18 cellular contexts compared by ENCODE assay signal in genomic region chr1:112708489-112708888, GRCh38. TPM values are rescaled to one million over a fixed set of nuclear protein-coding genes. Genes with fewer than 3 reads are reported as not detected.
DNase-seq lines count a peak whose midpoint lies in the region; ATAC-seq, FAIRE-seq and TF ChIP-seq lines count a peak whose summit lies in the region.
"Had no signal": no experiment of that assay in that cellular context is flagged by ENCODE, and none has a peak within 500 bp of the region (broad histone marks: within the 10 kb centered on the region; RNA-seq: fewer than 3 reads in every experiment).

No MANE protein-coding gene starts in this region.

- peak overlapping the region; percentile 88 for H3K4me3 Mint-ChIP-seq in T-helper 1 cell treated with Interleukin-12 subunit alpha and Interleukin-12 subunit beta and Interleukin-4 antibody, amounts not matched to agents 30 μg/mL and 1 μg/mL, for 36 hours
- H3K4me3 Mint-ChIP-seq in CD4-positive, CD25-positive, alpha-beta regulatory T cell = peak overlapping the region; percentile 12 to 94 (median 86)
- H3K4me3 Mint-ChIP-seq in neural progenitor cell = peak overlapping the region; percentile 83

- FAIRE-seq in K562 (lab: Jason Lieb, UNC) = no peak
- FAIRE-seq: GM12878, H1 had no signal

- no peak overlapping the region for H3K4me3 ChIP-seq in CD4-positive, CD25-positive, alpha-beta regulatory T cell (ENCODE audit: low read depth, low read length)
- H3K4me3 ChIP-seq in K562 (no peak overlapping the region), neural progenitor cell (no peak overlapping the region)
- H3K4me3 ChIP-seq: GM12878 had no signal

- intact Hi-C loops in K562 (cut with micrococcal nuclease) = loop anchor here (10.0 kb wide), 1 partner anchor 244 kb away; no protein-coding TSS in a partner anchor

- no peaks in the 10 kb centered on the region for H3K9me1 ChIP-seq in K562 (ENCODE audit: control insufficient read depth, insufficient read depth, low read length)

- POLR2A ChIA-PET in K562 (lab: Yijun Ruan, JAX) = interaction anchor here (0.6 to 2.4 kb wide), 6 partner anchors 9 to 737 kb away, joined by 3 to 15 read pairs (median 4); partner anchors contain the start of genes LRIG2 and ST7L

- no peak for TF ChIP-seq POLR2A in K562 (conservative IDR thresholded peaks at IDR 0.05)

- H4K20me1 ChIP-seq in K562 (replicated peaks; ENCODE audit: control insufficient read depth, insufficient read depth, low read length) = no peaks in the 10 kb centered on the region
- H4K20me1 ChIP-seq in neural progenitor cell (ENCODE audit: low read depth) = peaks cover 22% of the 10 kb centered on the region

- H3K36me3 ChIP-seq in CD4-positive, CD25-positive, alpha-beta regulatory T cell (ENCODE audit: control insufficient read depth, insufficient read depth, low read length) = no peaks in the 10 kb centered on the region
- H3K36me3 ChIP-seq in K562 (ENCODE audit: control insufficient read depth, insufficient read depth, low read length) (peaks cover 13% of the 10 kb centered on the region; the same call in 2 of the 3 replicates), neural progenitor cell (no peaks in the 10 kb centered on the region)
- H3K36me3 ChIP-seq: BLaER1 had no signal

- no peaks in the 10 kb centered on the region for H3K27me3 ChIP-seq in CD4-positive, CD25-positive, alpha-beta regulatory T cell (ENCODE audit: control insufficient read depth, insufficient read depth, low read length)
- no peaks in the 10 kb centered on the region for H3K27me3 ChIP-seq in K562 (ENCODE audit: control insufficient read depth in 2 of 2, insufficient read depth in 2 of 2, low read length in 2 of 2)
- H3K27me3 ChIP-seq in neural progenitor cell = peaks cover 52% of the 10 kb centered on the region

- DNase-seq in T-helper 1 cell = no peak
- DNase-seq in CD4-positive, CD25-positive, alpha-beta regulatory T cell = no peak
- DNase-seq in K562 (ENCODE audit: extremely low read depth in 1 of 4, low spot score in 3 of 4) = peak in 2 of 4 experiments; percentile 32 to 47
- DNase-seq in neural progenitor cell (ENCODE audit: low spot score) = no peak
- DNase-seq in Kasumi-1 (lab: John Stamatoyannopoulos, UW) = no peak
- DNase-seq in NCI-H2196 treated with DMSO at 0.1 percent for 48 hours (lab: John Stamatoyannopoulos, UW; ENCODE audit: unreplicated experiment) = no peak
- DNase-seq in GM13976 (ENCODE audit: low spot score) = no peak
- DNase-seq: DND-41, GDM1, KBM-7, NCI-H1092, NCI-H2081 treated with DMSO at 0.1 percent for 48 hours, NCI-H510A treated with DMSO at 0.1 percent for 48 hours had no signal

- H3K9me3 ChIP-seq in CD4-positive, CD25-positive, alpha-beta regulatory T cell (ENCODE audit: control insufficient read depth in 2 of 2, low read length in 2 of 2) = no peaks in the 10 kb centered on the region
- H3K9me3 ChIP-seq in K562 (replicated peaks; ENCODE audit: control insufficient read depth, insufficient read depth, low read depth, low read length) (no peaks in the 10 kb centered on the region), neural progenitor cell (ENCODE audit: low read depth) (no peaks in the 10 kb centered on the region)
- H3K9me3 ChIP-seq: BLaER1 had no signal

- H3F3A ChIP-seq in neural progenitor cell (ENCODE audit: low read depth) = peaks cover 16% of the 10 kb centered on the region

- 47% methylated on average over 3 of the region's 3 CpGs for WGBS in K562 (ENCODE audit: insufficient coverage, low coverage, missing lambda C conversion rate)

- H3K27ac ChIP-seq in CD4-positive, CD25-positive, alpha-beta regulatory T cell (ENCODE audit: insufficient read depth, low read length, poor library complexity, severe bottlenecking) = no peak overlapping the region
- H3K27ac ChIP-seq in K562 (ENCODE audit: extremely low read depth, low read depth, low read length) = no peak overlapping the region
- no peak overlapping the region for H3K27ac ChIP-seq in neural progenitor cell
- H3K27ac ChIP-seq: 22Rv1, BLaER1 had no signal

- H3K9me3 Mint-ChIP-seq in T-helper 1 cell treated with Interleukin-12 subunit alpha and Interleukin-12 subunit beta and Interleukin-4 antibody, amounts not matched to agents 30 μg/mL and 1 μg/mL, for 36 hours = no peaks in the 10 kb centered on the region
- peaks cover 0 to 2% (median 0%) of the 10 kb centered on the region in 7 donors for H3K9me3 Mint-ChIP-seq in CD4-positive, CD25-positive, alpha-beta regulatory T cell
- H3K9me3 Mint-ChIP-seq in neural progenitor cell = no peaks in the 10 kb centered on the region

- H3K27ac Mint-ChIP-seq in T-helper 1 cell treated with Interleukin-12 subunit alpha and Interleukin-12 subunit beta and Interleukin-4 antibody, amounts not matched to agents 30 μg/mL and 1 μg/mL, for 36 hours = no peak overlapping the region
- no peak overlapping the region for H3K27ac Mint-ChIP-seq in CD4-positive, CD25-positive, alpha-beta regulatory T cell
- H3K27ac Mint-ChIP-seq in neural progenitor cell = no peak overlapping the region

- H3K27me3 Mint-ChIP-seq in T-helper 1 cell treated with Interleukin-12 subunit alpha and Interleukin-12 subunit beta and Interleukin-4 antibody, amounts not matched to agents 30 μg/mL and 1 μg/mL, for 36 hours (ENCODE audit: low read depth) = peaks cover 46% of the 10 kb centered on the region
- H3K27me3 Mint-ChIP-seq in CD4-positive, CD25-positive, alpha-beta regulatory T cell = peaks cover 30% of the 10 kb centered on the region
- H3K27me3 Mint-ChIP-seq in neural progenitor cell (ENCODE audit: insufficient read depth, low read depth) = peaks cover 23% of the 10 kb centered on the region

- TF ChIP-seq RAD21 in K562 (CRISPR knock-in tag; conservative IDR thresholded peaks at IDR 0.05 in 1 of 2, IDR thresholded peaks at IDR 0.05 in 1 of 2) = no peak

- peaks cover 30% of the 10 kb centered on the region for H3K4me1 ChIP-seq in CD4-positive, CD25-positive, alpha-beta regulatory T cell (ENCODE audit: control insufficient read depth, insufficient read depth, low read length, poor library complexity, severe bottlenecking)
- H3K4me1 ChIP-seq in K562 (replicated peaks in 1 of 2; ENCODE audit: control insufficient read depth in 2 of 2, insufficient read depth in 2 of 2, low read length in 2 of 2) = peaks cover 34 to 36% of the 10 kb centered on the region in 2 experiments
- peaks cover 33% of the 10 kb centered on the region for H3K4me1 ChIP-seq in neural progenitor cell

- TF ChIP-seq CTCF in K562 (IDR thresholded peaks at IDR 0.05 in 2 of 3, conservative IDR thresholded peaks at IDR 0.05 in 1 of 3; ENCODE audit: insufficient read depth in 2 of 3, low read depth in 1 of 3, low read length in 3 of 3) = no peak
- no peak for TF ChIP-seq CTCF in neural progenitor cell (IDR thresholded peaks at IDR 0.05)
- no peak for TF ChIP-seq CTCF in GM13976 (IDR thresholded peaks at IDR 0.05; ENCODE audit: borderline replicate concordance, control extremely low read depth, extremely low read depth, insufficient read depth, missing control alignments)

- H3K79me2 ChIP-seq in K562 (ENCODE audit: control insufficient read depth, insufficient read depth, low read length) = peaks cover 35% of the 10 kb centered on the region
- H3K79me2 ChIP-seq in neural progenitor cell (ENCODE audit: low read depth) = no peaks in the 10 kb centered on the region

- H3K36me3 Mint-ChIP-seq in T-helper 1 cell treated with Interleukin-12 subunit alpha and Interleukin-12 subunit beta and Interleukin-4 antibody, amounts not matched to agents 30 μg/mL and 1 μg/mL, for 36 hours (ENCODE audit: low read depth) = no peaks in the 10 kb centered on the region
- H3K36me3 Mint-ChIP-seq in CD4-positive, CD25-positive, alpha-beta regulatory T cell = no peaks in the 10 kb centered on the region
- H3K36me3 Mint-ChIP-seq in neural progenitor cell = peaks cover 4% of the 10 kb centered on the region

- no peak for TF ChIP-seq EP300 in K562 (IDR thresholded peaks at IDR 0.05; ENCODE audit: low read length)

- H3K4me2 ChIP-seq in K562 (ENCODE audit: insufficient read depth, low read length) = no peak overlapping the region
- no peak overlapping the region for H3K4me2 ChIP-seq in neural progenitor cell

- no peak for ATAC-seq in CD4-positive, CD25-positive, alpha-beta regulatory T cell (ENCODE audit: low read depth in 2 of 2)
- ATAC-seq in K562 = no peak
- ATAC-seq: GM12878 had no signal

- H3K9ac ChIP-seq in K562 (ENCODE audit: insufficient read depth in 1 of 2, low read depth in 2 of 2, low read length in 2 of 2) = no peak overlapping the region
- H3K9ac ChIP-seq in neural progenitor cell = no peak overlapping the region

- peaks cover 29% of the 10 kb centered on the region for H3K4me1 Mint-ChIP-seq in T-helper 1 cell treated with Interleukin-12 subunit alpha and Interleukin-12 subunit beta and Interleukin-4 antibody, amounts not matched to agents 30 μg/mL and 1 μg/mL, for 36 hours (ENCODE audit: low read depth)
- peaks cover 5 to 30% (median 20%) of the 10 kb centered on the region in 4 donors for H3K4me1 Mint-ChIP-seq in CD4-positive, CD25-positive, alpha-beta regulatory T cell
- H3K4me1 Mint-ChIP-seq in neural progenitor cell = peaks cover 42% of the 10 kb centered on the region

- H2AFZ ChIP-seq in K562 (ENCODE audit: low read depth, low read length) (no peak overlapping the region), neural progenitor cell (replicated peaks) (no peak overlapping the region)

- no TSS peak for BruUV-seq in K562 (replicated peaks; lab: Mats Ljungman, UMichigan)

- CTCF ChIA-PET in K562 (lab: Yijun Ruan, JAX; ENCODE audit: low intra/inter-chr PET ratio) = interaction anchor here (3.2 kb wide), 1 partner anchor 318 kb away, joined by 21 read pairs; no protein-coding TSS in a partner anchor

- in situ Hi-C loops in K562 (cut with MboI) (loop anchor here (5.0 kb wide), 3 partner anchors 91 to 316 kb away; partner anchors contain the start of genes CAPZA1 and ST7L), GM13976 (cut with MboI; ENCODE audit: low sequenced_read_pairs, unreplicated experiment) (loop anchor here (5.0 to 25.0 kb wide), 4 partner anchors 91 to 329 kb away; partner anchors contain the start of genes CAPZA1, ST7L and WNT2B)

RNA-seq across cellular contexts. Expression of gene RHOC, which starts 1.6 kb away (rescaled TPM):
- total RNA-seq in CD4-positive, CD25-positive, alpha-beta regulatory T cell = 17.4 TPM
- 10 to 100 TPM; 20.1 to 34.1 (median 28.9) TPM for polyA plus RNA-seq in CD4-positive, CD25-positive, alpha-beta regulatory T cell
- total RNA-seq in K562 (2011; cell fraction: chromatin; rRNA removed; ENCODE audit: low replicate concordance) = 107 and 260 TPM in 2 replicates
- total RNA-seq in K562 (2011; cell fraction: nucleolus; rRNA removed) = 237 and 244 TPM in 2 replicates
- 195 and 210 TPM in 2 replicates for total RNA-seq in K562 (2011; cell fraction: nucleoplasm; rRNA removed)
- total RNA-seq in K562 (2014; rRNA removed) = 275 and 287 TPM in 2 replicates
- total RNA-seq in K562 (2014; rRNA removed; fragmentation: Illumina TruSeq; extraction: Trizol) = 131 and 169 TPM in 2 replicates
- 200 and 204 TPM in 2 replicates for total RNA-seq in K562 (2015; rRNA removed; fragmentation: Illumina TruSeq; extraction: Trizol)
- 186 and 203 TPM in 2 replicates for total RNA-seq in K562 (2021)
- 364 and 370 TPM in 2 replicates for polyA plus RNA-seq in K562 (2011; rRNA removed)
- 478 and 580 TPM in 2 replicates for polyA plus RNA-seq in K562 (2011; cell fraction: cytosol; rRNA removed)
- 338 and 429 TPM in 2 replicates for polyA plus RNA-seq in K562 (2011; cell fraction: nucleus; rRNA removed)
- 332 and 339 TPM in 2 replicates for polyA plus RNA-seq in K562 (2012)
- polyA plus RNA-seq in K562 (2014; fragmentation: Illumina TruSeq; extraction: Trizol) = 336 and 344 TPM in 2 replicates
- polyA plus RNA-seq in K562 (2014; fragmentation: Nextera tagmentation; extraction: Ambion mirVana) = 10 to 100 TPM; 35.2 to 82.7 TPM
- polyA plus RNA-seq in K562 (2014; rRNA removed) = 248 and 267 TPM in 2 replicates
- polyA minus RNA-seq in K562 (2011; rRNA and poly(A)+ RNA removed) = 273 and 333 TPM in 2 replicates
- 125 and 156 TPM in 2 replicates for polyA minus RNA-seq in K562 (2011; cell fraction: cytosol; rRNA and poly(A)+ RNA removed)
- 103 and 138 TPM in 2 replicates for polyA minus RNA-seq in K562 (2011; cell fraction: nucleus; rRNA and poly(A)+ RNA removed)
- total RNA-seq in neural progenitor cell (ENCODE audit: low replicate concordance) = 36.3 and 41.8 TPM in 2 replicates

RNA-seq across cellular contexts. Expression of gene PPM1J, which starts 6.6 kb away (rescaled TPM):
- total RNA-seq in CD4-positive, CD25-positive, alpha-beta regulatory T cell = not detected
- polyA plus RNA-seq in CD4-positive, CD25-positive, alpha-beta regulatory T cell = not detected
- total RNA-seq in K562 (2011; cell fraction: chromatin; rRNA removed; ENCODE audit: low replicate concordance) = 6.3 and 17.9 TPM in 2 replicates
- 12.8 and 15.3 TPM in 2 replicates for total RNA-seq in K562 (2011; cell fraction: nucleolus; rRNA removed)
- 9.6 and 9.9 TPM in 2 replicates for total RNA-seq in K562 (2011; cell fraction: nucleoplasm; rRNA removed)
- total RNA-seq in K562 (2014; rRNA removed) (6.0 and 6.5 TPM in 2 replicates), K562 (2014; rRNA removed; fragmentation: Illumina TruSeq; extraction: Trizol) (1.2 and 1.3 TPM in 2 replicates), K562 (2015; rRNA removed; fragmentation: Illumina TruSeq; extraction: Trizol) (0.98 and 1.1 TPM in 2 replicates), K562 (2021) (5.1 and 7.1 TPM in 2 replicates), neural progenitor cell (ENCODE audit: low replicate concordance) (1.8 and 2.7 TPM in 2 replicates)
- polyA plus RNA-seq in K562 (2011; rRNA removed) (10.5 and 18.4 TPM in 2 replicates), K562 (2014; fragmentation: Illumina TruSeq; extraction: Trizol) (4.2 and 5.0 TPM in 2 replicates), K562 (2014; fragmentation: Nextera tagmentation; extraction: Ambion mirVana) (under 1 TPM; 0.25 to 0.31 TPM), K562 (2014; rRNA removed) (8.2 and 8.5 TPM in 2 replicates)
- 20.6 and 20.7 TPM in 2 replicates for polyA plus RNA-seq in K562 (2011; cell fraction: cytosol; rRNA removed)
- polyA plus RNA-seq in K562 (2011; cell fraction: nucleus; rRNA removed) = 80.5 and 82.8 TPM in 2 replicates
- 3.0 and 3.4 TPM in 2 replicates for polyA plus RNA-seq in K562 (2012)
- 2.1 and 3.8 TPM in 2 replicates for polyA minus RNA-seq in K562 (2011; rRNA and poly(A)+ RNA removed)
- 3.0 and 6.5 TPM in 2 replicates for polyA minus RNA-seq in K562 (2011; cell fraction: cytosol; rRNA and poly(A)+ RNA removed)
- polyA minus RNA-seq in K562 (2011; cell fraction: nucleus; rRNA and poly(A)+ RNA removed) = 7.4 and 9.1 TPM in 2 replicates

RNA-seq across cellular contexts. Expression of gene MOV10, which starts 34.0 kb away (rescaled TPM):
- 94.2 TPM for total RNA-seq in CD4-positive, CD25-positive, alpha-beta regulatory T cell
- polyA plus RNA-seq in CD4-positive, CD25-positive, alpha-beta regulatory T cell = 10 to 100 TPM; 26.1 to 29.8 (median 28.3) TPM
- 194 and 432 TPM in 2 replicates for total RNA-seq in K562 (2011; cell fraction: chromatin; rRNA removed; ENCODE audit: low replicate concordance)
- 231 and 262 TPM in 2 replicates for total RNA-seq in K562 (2011; cell fraction: nucleolus; rRNA removed)
- 196 and 201 TPM in 2 replicates for total RNA-seq in K562 (2011; cell fraction: nucleoplasm; rRNA removed)
- total RNA-seq in K562 (2014; rRNA removed) (46.5 and 75.8 TPM in 2 replicates), K562 (2014; rRNA removed; fragmentation: Illumina TruSeq; extraction: Trizol) (32.1 and 46.8 TPM in 2 replicates), K562 (2015; rRNA removed; fragmentation: Illumina TruSeq; extraction: Trizol) (49.5 and 50.8 TPM in 2 replicates), K562 (2021) (93.9 and 101 TPM in 2 replicates), neural progenitor cell (ENCODE audit: low replicate concordance) (47.5 and 92.2 TPM in 2 replicates)
- polyA plus RNA-seq in K562 (2011; rRNA removed) (50.2 and 86.0 TPM in 2 replicates), K562 (2014; fragmentation: Illumina TruSeq; extraction: Trizol) (101 and 105 TPM in 2 replicates), K562 (2014; fragmentation: Nextera tagmentation; extraction: Ambion mirVana) (10 to 100 TPM; 16.7 to 39.6 TPM), K562 (2014; rRNA removed) (72.0 and 92.8 TPM in 2 replicates)
- 55.2 and 72.8 TPM in 2 replicates for polyA plus RNA-seq in K562 (2011; cell fraction: cytosol; rRNA removed)
- 327 and 544 TPM in 2 replicates for polyA plus RNA-seq in K562 (2011; cell fraction: nucleus; rRNA removed)
- polyA plus RNA-seq in K562 (2012) = 78.3 and 153 TPM in 2 replicates
- 34.4 and 47.1 TPM in 2 replicates for polyA minus RNA-seq in K562 (2011; rRNA and poly(A)+ RNA removed)
- 65.8 and 66.5 TPM in 2 replicates for polyA minus RNA-seq in K562 (2011; cell fraction: cytosol; rRNA and poly(A)+ RNA removed)
- 127 and 129 TPM in 2 replicates for polyA minus RNA-seq in K562 (2011; cell fraction: nucleus; rRNA and poly(A)+ RNA removed)
